Comparison of ENCODE assay signal across 9 cellular contexts in the genomic region with DNA sequence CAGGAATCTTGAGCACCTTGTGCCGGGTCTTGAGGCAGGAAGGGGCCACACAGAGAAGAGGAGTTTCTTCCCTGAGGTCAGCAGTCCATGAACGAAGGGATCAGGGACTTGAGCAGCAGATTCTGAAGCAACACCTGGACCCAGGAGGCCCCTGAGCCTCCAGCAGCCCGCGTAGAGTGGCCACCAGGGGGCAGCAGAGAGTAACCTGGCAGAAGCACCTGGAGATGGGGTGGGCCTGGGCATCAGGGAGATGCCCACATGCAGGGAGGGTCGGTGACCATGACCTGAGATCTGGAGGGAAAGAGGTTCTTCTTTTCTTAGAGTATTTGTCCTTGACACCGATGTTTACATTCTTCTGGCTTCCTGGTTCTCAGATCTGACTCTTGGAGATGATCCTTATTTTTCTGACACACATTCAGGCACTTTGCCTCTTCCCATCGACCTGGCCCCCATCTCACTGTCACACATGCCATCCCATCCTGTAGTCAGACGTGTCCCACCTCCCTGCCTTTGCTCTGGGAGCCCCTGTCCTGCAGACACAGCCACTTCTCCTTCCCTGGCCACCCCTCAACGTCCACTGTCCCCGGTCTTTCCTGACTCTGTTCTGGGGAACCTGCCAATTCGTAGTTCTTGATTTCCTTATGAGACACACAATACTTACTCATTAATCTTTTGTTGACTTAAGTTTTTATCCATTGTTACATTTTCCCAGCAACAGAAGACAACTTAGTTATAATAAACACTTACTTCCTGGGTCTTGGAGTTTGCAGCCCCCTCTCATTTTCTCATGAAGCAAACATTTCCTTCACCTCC.
DNase-seq lines count a peak whose midpoint lies in the region; ATAC-seq and TF ChIP-seq lines count a peak whose summit lies in the region.
"Had no signal": no experiment of that assay in that cellular context is flagged by ENCODE, and none has a peak within 500 bp of the region (broad histone marks: within the 10 kb centered on the region; RNA-seq: fewer than 3 reads in every experiment).

No MANE protein-coding gene starts in this region.

- no peak overlapping the region for H3K27ac ChIP-seq in endodermal cell (ENCODE audit: low read depth, low read length)
- no peak overlapping the region for H3K27ac ChIP-seq in stomach
- H3K27ac ChIP-seq: BLaER1 treated with 17β-estradiol and CSF1 and Interleukin-3, amounts not matched to agents 10 nM and 100 nM had no signal

- H3K4me1 Mint-ChIP-seq in endodermal cell, result no peaks in the 10 kb centered on the region
- peaks cover 8 to 13% of the 10 kb centered on the region in 2 donors for H3K4me1 Mint-ChIP-seq in natural killer cell treated with Interleukin-12 subunit alpha and Interleukin-12 subunit beta and Interleukin-15 and Interleukin-18, amount 100 ng/mL, for 72 hours (ENCODE audit: low read depth in 2 of 2)

- no peak for TF ChIP-seq EP300 in stomach (IDR thresholded peaks at IDR 0.05)

- intact Hi-C loops in stomach (cut with DNase I; ENCODE audit: low total_unique reads), result no loop called here

- H3K4me3 ChIP-seq in NB4 (ENCODE audit: low read depth, low read length), result no peak overlapping the region
- H3K4me3 ChIP-seq in endodermal cell (ENCODE audit: low read length), result no peak overlapping the region
- no peak overlapping the region for H3K4me3 ChIP-seq in stomach
- H3K4me3 ChIP-seq: BLaER1 treated with 17β-estradiol and CSF1 and Interleukin-3, amounts not matched to agents 10 nM and 100 nM had no signal

- H3K27me3 ChIP-seq in endodermal cell (ENCODE audit: control insufficient read depth, insufficient read depth, low read length, poor library complexity, severe bottlenecking) (peaks cover 43% of the 10 kb centered on the region), stomach (no peaks in the 10 kb centered on the region)
- H3K27me3 ChIP-seq: BLaER1 treated with 17β-estradiol and CSF1 and Interleukin-3, amounts not matched to agents 10 nM and 100 nM had no signal

- TF ChIP-seq CTCF in NB4 (IDR thresholded peaks at IDR 0.05; ENCODE audit: low read depth, low read length), result peak; percentile 84
- peak; percentile 98 for TF ChIP-seq CTCF in endodermal cell (conservative IDR thresholded peaks at IDR 0.05)
- TF ChIP-seq CTCF in stomach (IDR thresholded peaks at IDR 0.05), result peak in 5 of 7 experiments; percentile 53 to 96 (median 81)

- H3K4me1 ChIP-seq in endodermal cell (ENCODE audit: control insufficient read depth, insufficient read depth, low read length) (no peaks in the 10 kb centered on the region), stomach (peaks cover 0 to 6% (median 1%) of the 10 kb centered on the region in 4 donors)

- H3K4me3 Mint-ChIP-seq in endodermal cell, result no peak overlapping the region
- no peak overlapping the region for H3K4me3 Mint-ChIP-seq in natural killer cell treated with Interleukin-12 subunit alpha and Interleukin-12 subunit beta and Interleukin-15 and Interleukin-18, amount 100 ng/mL, for 72 hours

- H3K27ac Mint-ChIP-seq in endodermal cell, result no peak overlapping the region
- H3K27ac Mint-ChIP-seq in natural killer cell treated with Interleukin-12 subunit alpha and Interleukin-12 subunit beta and Interleukin-15 and Interleukin-18, amount 100 ng/mL, for 72 hours, result peak overlapping the region in 1 of 2 donors; percentile 31

- DNase-seq in DMS53 (lab: John Stamatoyannopoulos, UW), result peak; percentile 49
- DNase-seq in DMS53 treated with DMSO at 0.1 percent for 48 hours (lab: John Stamatoyannopoulos, UW; ENCODE audit: unreplicated experiment), result no peak
- DNase-seq in NB4 (ENCODE audit: low read depth), result peak; percentile 43
- peak; percentile 50 to 60 for DNase-seq in activated CD8-positive, alpha-beta memory T cell treated with anti-CD3 and anti-CD28 coated beads for 4 hours (ENCODE audit: low read depth in 2 of 2)
- DNase-seq in endodermal cell, result peak; percentile 92
- peak; percentile 82 for DNase-seq in natural killer cell treated with Interleukin-12 subunit alpha and Interleukin-12 subunit beta and Interleukin-15 and Interleukin-18, amount 100 ng/mL, for 72 hours (ENCODE audit: low spot score)
- DNase-seq in stomach, result peak; percentile 74

- H3K9me3 Mint-ChIP-seq in endodermal cell, result no peaks in the 10 kb centered on the region
- no peaks in the 10 kb centered on the region for H3K9me3 Mint-ChIP-seq in natural killer cell treated with Interleukin-12 subunit alpha and Interleukin-12 subunit beta and Interleukin-15 and Interleukin-18, amount 100 ng/mL, for 72 hours

- no peak overlapping the region for H3K9ac ChIP-seq in endodermal cell (ENCODE audit: extremely low read depth, low read length, poor library complexity, severe bottlenecking)
- H3K9ac ChIP-seq: BLaER1 treated with 17β-estradiol and CSF1 and Interleukin-3, amounts not matched to agents 10 nM and 100 nM had no signal

- H3K36me3 Mint-ChIP-seq in endodermal cell (ENCODE audit: low read depth), result no peaks in the 10 kb centered on the region
- no peaks in the 10 kb centered on the region for H3K36me3 Mint-ChIP-seq in natural killer cell treated with Interleukin-12 subunit alpha and Interleukin-12 subunit beta and Interleukin-15 and Interleukin-18, amount 100 ng/mL, for 72 hours

- H3K9me3 ChIP-seq in endodermal cell (ENCODE audit: control insufficient read depth, low read length) (no peaks in the 10 kb centered on the region), stomach (no peaks in the 10 kb centered on the region)
- H3K9me3 ChIP-seq: BLaER1 treated with 17β-estradiol and CSF1 and Interleukin-3, amounts not matched to agents 10 nM and 100 nM had no signal

- 23 to 45% methylated on average over 9 to 11 of the region's 11 CpGs for WGBS in endodermal cell (ENCODE audit: insufficient coverage in 1 of 2, insufficient read length in 1 of 2), 2 experiments
- WGBS in stomach, 5 donors, result 6 to 19% (median 11%) methylated on average over 11 of the region's 11 CpGs

- H3K36me3 ChIP-seq in endodermal cell (ENCODE audit: control insufficient read depth, insufficient read depth, low read length), result no peaks in the 10 kb centered on the region
- H3K36me3 ChIP-seq in stomach, result no peaks in the 10 kb centered on the region
- H3K36me3 ChIP-seq: BLaER1 treated with 17β-estradiol and CSF1 and Interleukin-3, amounts not matched to agents 10 nM and 100 nM had no signal

- TF ChIP-seq POLR2A in NB4 (IDR thresholded peaks at IDR 0.05; ENCODE audit: extremely low read depth, insufficient read length) (no peak), stomach (IDR thresholded peaks at IDR 0.05) (no peak)

- H3K27me3 Mint-ChIP-seq in endodermal cell (ENCODE audit: insufficient read depth), result peaks cover 86% of the 10 kb centered on the region
- H3K27me3 Mint-ChIP-seq in natural killer cell treated with Interleukin-12 subunit alpha and Interleukin-12 subunit beta and Interleukin-15 and Interleukin-18, amount 100 ng/mL, for 72 hours, result no peaks in the 10 kb centered on the region

- ATAC-seq in natural killer cell treated with Interleukin-12 subunit alpha and Interleukin-12 subunit beta and Interleukin-15 and Interleukin-18, amount 100 ng/mL, for 72 hours, result peak; percentile 51 to 73
- no peak for ATAC-seq in GM21529 (IDR thresholded peaks at IDR 0.05; ENCODE audit: unreplicated experiment)
